10 cellular contexts compared by ENCODE assay signal in the genomic region with DNA sequence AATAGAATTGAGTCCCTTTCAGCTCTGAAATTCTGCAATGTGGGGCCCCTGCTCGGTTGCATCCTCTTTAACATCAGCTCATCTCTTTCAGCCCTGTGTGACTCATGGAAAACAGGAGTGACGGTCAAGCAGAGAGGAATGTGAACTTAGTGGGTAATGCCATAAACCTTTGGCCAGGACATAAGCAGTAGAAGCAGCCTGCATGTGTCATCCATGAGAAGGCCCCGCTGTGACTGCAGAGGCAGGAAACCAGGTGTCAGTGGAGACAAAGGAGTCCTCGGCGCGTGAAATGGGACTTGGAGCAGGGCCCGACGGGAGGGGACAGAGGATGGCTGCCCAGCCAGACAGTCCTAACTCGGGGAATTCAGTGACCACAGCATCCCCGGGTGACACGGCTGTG. TPM values are rescaled to one million over a fixed set of nuclear protein-coding genes. Genes with fewer than 3 reads are reported as not detected.
DNase-seq lines count a peak whose midpoint lies in the region; ATAC-seq, FAIRE-seq and TF ChIP-seq lines count a peak whose summit lies in the region.
"Had no signal": no experiment of that assay in that cellular context is flagged by ENCODE, and none has a peak within 500 bp of the region (broad histone marks: within the 10 kb centered on the region; RNA-seq: fewer than 3 reads in every experiment).

No MANE protein-coding gene starts in this region.

- DNase-seq in GM03348 (ENCODE audit: low spot score) (peak; percentile 90), NCI-H2081 treated with DMSO at 0.1 percent for 48 hours (lab: John Stamatoyannopoulos, UW) (peak; percentile 83), bronchial epithelial cell (ENCODE audit: low read depth) (peak; percentile 55), SKM-1 treated with dmso at 0.1 percent for 144 hours (lab: John Stamatoyannopoulos, UW; ENCODE audit: unreplicated experiment) (no peak), GM13976 (ENCODE audit: low spot score) (no peak)
- DNase-seq: activated CD4-positive, alpha-beta T cell treated with anti-CD3 and anti-CD28 coated beads, Interleukin-2, amount 10 ng/mL, durations not matched to agents 24 days and 14 days; NCI-H1930 had no signal

- no peak for ATAC-seq in HG02870 (IDR thresholded peaks at IDR 0.05; ENCODE audit: unreplicated experiment)
- no peak for ATAC-seq in GM21576 (IDR thresholded peaks at IDR 0.05; ENCODE audit: unreplicated experiment)

- peak; percentile 82 for FAIRE-seq in bronchial epithelial cell (lab: Jason Lieb, UNC)

- H3K9me3 ChIP-seq in neuron (ENCODE audit: low read length) = no peaks in the 10 kb centered on the region

- H3K27me3 ChIP-seq in bronchial epithelial cell (ENCODE audit: control insufficient read depth, insufficient read depth, low read length) = peaks cover 2% of the 10 kb centered on the region
- H3K27me3 ChIP-seq in neuron (ENCODE audit: insufficient read depth, low read length) = no peaks in the 10 kb centered on the region

- H3K4me1 ChIP-seq in neuron (ENCODE audit: insufficient read depth, low read length) = peaks cover 37% of the 10 kb centered on the region

- TF ChIP-seq CTCF in bronchial epithelial cell (IDR thresholded peaks at IDR 0.05; ENCODE audit: insufficient read depth, low read length, severe bottlenecking) (no peak), GM13976 (IDR thresholded peaks at IDR 0.05; ENCODE audit: borderline replicate concordance, control extremely low read depth, extremely low read depth, insufficient read depth, missing control alignments) (no peak)

- H2AFZ ChIP-seq in neuron (ENCODE audit: low read depth, low read length) = peak overlapping the region; percentile 4

- in situ Hi-C loops in GM13976 (cut with MboI; ENCODE audit: low sequenced_read_pairs, unreplicated experiment) = no loop called here

- H3K4me3 ChIP-seq in bronchial epithelial cell (ENCODE audit: low read depth, low read length) = no peak overlapping the region
- peak overlapping the region; percentile 6 for H3K4me3 ChIP-seq in neuron (ENCODE audit: low read length)

- H3K36me3 ChIP-seq in bronchial epithelial cell (ENCODE audit: control insufficient read depth, insufficient read depth, low read length) (no peaks in the 10 kb centered on the region), neuron (ENCODE audit: insufficient read depth, low read length) (no peaks in the 10 kb centered on the region)

RNA-seq across cellular contexts. Expression of a gene that starts 21.1 kb away (rescaled TPM):
- total RNA-seq in bronchial epithelial cell = 10.0 and 16.4 TPM in 2 replicates
- total RNA-seq: activated CD4-positive, alpha-beta T cell treated with anti-CD3 and anti-CD28 coated beads, Interleukin-2, amount 10 ng/mL, durations not matched to agents 24 days and 14 days had no signal

RNA-seq across cellular contexts. Expression of a gene that starts 36.5 kb away (rescaled TPM):
- total RNA-seq in bronchial epithelial cell = not detected in 2 replicates
- total RNA-seq: activated CD4-positive, alpha-beta T cell treated with anti-CD3 and anti-CD28 coated beads, Interleukin-2, amount 10 ng/mL, durations not matched to agents 24 days and 14 days had no signal

RNA-seq across cellular contexts. Expression of a gene that starts 46.1 kb away (rescaled TPM):
- not detected in 2 replicates for total RNA-seq in bronchial epithelial cell
- total RNA-seq: activated CD4-positive, alpha-beta T cell treated with anti-CD3 and anti-CD28 coated beads, Interleukin-2, amount 10 ng/mL, durations not matched to agents 24 days and 14 days had no signal

RNA-seq across cellular contexts. Expression of a gene that starts 53.1 kb away (rescaled TPM):
- not detected in 2 replicates for total RNA-seq in bronchial epithelial cell
- total RNA-seq: activated CD4-positive, alpha-beta T cell treated with anti-CD3 and anti-CD28 coated beads, Interleukin-2, amount 10 ng/mL, durations not matched to agents 24 days and 14 days had no signal

Comparison
In these comparisons a context has a peak if more than half of its experiments do, and no peak if none do; other contexts are left out.
1. DNase-seq: peak in GM03348 (single experiment), NCI-H2081 treated with DMSO at 0.1 percent for 48 hours (single experiment) and bronchial epithelial cell (single experiment); none in SKM-1 treated with dmso at 0.1 percent for 144 hours (single experiment) and GM13976 (single experiment).